Comparison of ENCODE assay signal across 17 cellular contexts in genomic region chr7:80361948-80362347, GRCh38.
A peak's percentile ranks its signal among the peaks of the same experiment; 100 is the strongest.
DNase-seq lines count a peak whose midpoint lies in the region; ATAC-seq, FAIRE-seq and TF ChIP-seq lines count a peak whose summit lies in the region.
"Had no signal": no experiment of that assay in that cellular context is flagged by ENCODE, and none has a peak within 500 bp of the region (broad histone marks: within the 10 kb centered on the region; RNA-seq: fewer than 3 reads in every experiment).

No MANE protein-coding gene starts in this region.

- H3K27me3 ChIP-seq in HepG2 (ENCODE audit: control insufficient read depth in 1 of 2, insufficient read depth in 2 of 2, low read length in 2 of 2): no peaks in the 10 kb centered on the region
- no peaks in the 10 kb centered on the region for H3K27me3 ChIP-seq in right lobe of liver
- H3K27me3 ChIP-seq in endodermal cell (ENCODE audit: control insufficient read depth, insufficient read depth, low read length, poor library complexity, severe bottlenecking): no peaks in the 10 kb centered on the region
- H3K27me3 ChIP-seq: BLaER1 treated with 17β-estradiol and CSF1 and Interleukin-3, amounts not matched to agents 10 nM and 100 nM; Peyer's patch had no signal

- H2AFZ ChIP-seq in HepG2 (ENCODE audit: low read length): no peak overlapping the region

- H3K4me1 Mint-ChIP-seq in endodermal cell: no peaks in the 10 kb centered on the region
- H3K4me1 Mint-ChIP-seq: H9 had no signal

- CTCF ChIA-PET in HepG2 (lab: Yijun Ruan, JAX; ENCODE audit: low intra/inter-chr PET ratio, low total read pairs): no interaction called here

- H3K4me3 Mint-ChIP-seq in endodermal cell: no peak overlapping the region
- H3K4me3 Mint-ChIP-seq: H9 had no signal

- H3K36me3 Mint-ChIP-seq in endodermal cell (ENCODE audit: low read depth): no peaks in the 10 kb centered on the region

- no peak overlapping the region for H3K27ac ChIP-seq in HepG2 (ENCODE audit: extremely low read length, insufficient read depth, low read length)
- no peak overlapping the region for H3K27ac ChIP-seq in right lobe of liver
- no peak overlapping the region for H3K27ac ChIP-seq in endodermal cell (ENCODE audit: low read depth, low read length)
- H3K27ac ChIP-seq: 22Rv1; BLaER1 treated with 17β-estradiol and CSF1 and Interleukin-3, amounts not matched to agents 10 nM and 100 nM; Peyer's patch had no signal

- no peaks in the 10 kb centered on the region for H3K27me3 Mint-ChIP-seq in endodermal cell (ENCODE audit: insufficient read depth)

- TF ChIP-seq EP300 in HepG2 (IDR thresholded peaks at IDR 0.05; ENCODE audit: low read depth in 2 of 2, low read length in 2 of 2) (no peak), HepG2 (CRISPR knock-in tag; IDR thresholded peaks at IDR 0.05; ENCODE audit: borderline replicate concordance) (no peak)

- POLR2A ChIA-PET in HepG2 (lab: Yijun Ruan, JAX): no interaction called here

- no peak for TF ChIP-seq RAD21 in HepG2 (CRISPR knock-in tag; IDR thresholded peaks at IDR 0.05)

- H4K20me1 ChIP-seq in HepG2 (ENCODE audit: insufficient read depth, low read length): no peaks in the 10 kb centered on the region
- H4K20me1 ChIP-seq: BLaER1 treated with 17β-estradiol and CSF1 and Interleukin-3, amounts not matched to agents 10 nM and 100 nM had no signal

- H3K9ac ChIP-seq in HepG2 (ENCODE audit: insufficient read depth, low read depth, low read length) (no peak overlapping the region), endodermal cell (ENCODE audit: extremely low read depth, low read length, poor library complexity, severe bottlenecking) (no peak overlapping the region)
- H3K9ac ChIP-seq: BLaER1 treated with 17β-estradiol and CSF1 and Interleukin-3, amounts not matched to agents 10 nM and 100 nM had no signal

- no peak overlapping the region for H3K4me2 ChIP-seq in HepG2 (ENCODE audit: low read depth, low read length)
- H3K4me2 ChIP-seq: BLaER1 treated with 17β-estradiol and CSF1 and Interleukin-3, amounts not matched to agents 10 nM and 100 nM had no signal

- peaks cover 4% of the 10 kb centered on the region; the same call in 1 of the 2 replicates for H3K9me3 ChIP-seq in HepG2 (ENCODE audit: low read length)
- H3K9me3 ChIP-seq in right lobe of liver: no peaks in the 10 kb centered on the region
- H3K9me3 ChIP-seq in endodermal cell (ENCODE audit: control insufficient read depth, low read length): peaks cover 17% of the 10 kb centered on the region
- H3K9me3 ChIP-seq: Peyer's patch had no signal

- no peaks in the 10 kb centered on the region for H3K36me3 ChIP-seq in HepG2 (replicated peaks in 1 of 2; ENCODE audit: control insufficient read depth in 1 of 2, insufficient read depth in 2 of 2, low read length in 2 of 2)
- H3K36me3 ChIP-seq in right lobe of liver: no peaks in the 10 kb centered on the region
- H3K36me3 ChIP-seq in endodermal cell (ENCODE audit: control insufficient read depth, insufficient read depth, low read length): no peaks in the 10 kb centered on the region
- H3K36me3 ChIP-seq: BLaER1 treated with 17β-estradiol and CSF1 and Interleukin-3, amounts not matched to agents 10 nM and 100 nM; Peyer's patch had no signal

- ATAC-seq in HepG2: no peak
- no peak for ATAC-seq in right lobe of liver
- no peak for ATAC-seq in HG02840 (IDR thresholded peaks at IDR 0.05; ENCODE audit: low FRiP score, unreplicated experiment)
- no peak for ATAC-seq in HG02870 (IDR thresholded peaks at IDR 0.05; ENCODE audit: unreplicated experiment)
- ATAC-seq: Right ventricle myocardium inferior had no signal

- peaks cover 17% of the 10 kb centered on the region for H3K9me3 Mint-ChIP-seq in endodermal cell

- DNase-seq in HepG2 (ENCODE audit: low spot score) (peak; percentile 28), right lobe of liver (no peak), M059J (ENCODE audit: low read depth) (peak; percentile 45), dermis microvascular lymphatic vessel endothelial cell (ENCODE audit: low read depth in 2 of 2) (peak; percentile 20 to 58), GM12892 (ENCODE audit: insufficient read length) (no peak), endodermal cell (no peak)
- DNase-seq: H9, KG1, NCI-H1092 treated with DMSO at 0.1 percent for 48 hours, NCI-H2081 treated with DMSO at 0.1 percent for 48 hours, NCI-H510A treated with DMSO at 0.1 percent for 48 hours, Peyer's patch had no signal

- H3K4me1 ChIP-seq in HepG2 (ENCODE audit: insufficient read depth, low read length): no peaks in the 10 kb centered on the region
- H3K4me1 ChIP-seq in right lobe of liver: no peaks in the 10 kb centered on the region
- H3K4me1 ChIP-seq in endodermal cell (ENCODE audit: control insufficient read depth, insufficient read depth, low read length): no peaks in the 10 kb centered on the region
- H3K4me1 ChIP-seq: BLaER1 treated with 17β-estradiol and CSF1 and Interleukin-3, amounts not matched to agents 10 nM and 100 nM; Peyer's patch had no signal

- TF ChIP-seq CTCF in HepG2 (CRISPR knock-in tag; IDR thresholded peaks at IDR 0.05) (no peak), right lobe of liver (IDR thresholded peaks at IDR 0.05) (no peak), endodermal cell (conservative IDR thresholded peaks at IDR 0.05) (no peak)

- intact Hi-C loops in HepG2 (cut with micrococcal nuclease; ENCODE audit: unreplicated experiment) (no loop called here), right lobe of liver (cut with DNase I) (no loop called here)

- H3K79me2 ChIP-seq in HepG2 (ENCODE audit: insufficient read depth, low read length): no peaks in the 10 kb centered on the region

- FAIRE-seq in HepG2 (lab: Jason Lieb, UNC): no peak
- FAIRE-seq in GM12892 (lab: Jason Lieb, UNC): no peak

- no peak overlapping the region for H3K27ac Mint-ChIP-seq in endodermal cell
- H3K27ac Mint-ChIP-seq: H9 had no signal

- no TSS peak for BruUV-seq in HepG2 (replicated peaks; lab: Mats Ljungman, UMichigan)

- in situ Hi-C loops in HepG2 (cut with HindIII; ENCODE audit: extremely low pct_ligation_motif_present, low pct_unique_long_range_greater_than_20kb): no loop called here

- no peak overlapping the region for H3K4me3 ChIP-seq in HepG2 (replicated peaks in 1 of 3; ENCODE audit: insufficient read depth in 1 of 3, low read depth in 2 of 3, low read length in 3 of 3)
- H3K4me3 ChIP-seq in right lobe of liver: no peak overlapping the region
- H3K4me3 ChIP-seq in endodermal cell (ENCODE audit: low read length): no peak overlapping the region
- H3K4me3 ChIP-seq: BLaER1 treated with 17β-estradiol and CSF1 and Interleukin-3, amounts not matched to agents 10 nM and 100 nM; Peyer's patch had no signal

- TF ChIP-seq POLR2A in HepG2 (IDR thresholded peaks at IDR 0.05; ENCODE audit: insufficient read depth in 1 of 2, low read depth in 2 of 2, low read length in 2 of 2): no peak
- no peak for TF ChIP-seq POLR2A in right lobe of liver (IDR thresholded peaks at IDR 0.05)
- no peak for TF ChIP-seq POLR2A in GM12892 (IDR thresholded peaks at IDR 0.05; ENCODE audit: low read depth, low read length)

TF ChIP-seq in HepG2, 621 proteins besides CTCF, POLR2A, EP300 and RAD21:
- TF ChIP-seq MYNN (CRISPR knock-in tag; IDR thresholded peaks at IDR 0.05; ENCODE audit: low read depth) (no peak), ZNF670 (CRISPR knock-in tag; IDR thresholded peaks at IDR 0.05; ENCODE audit: borderline replicate concordance) (no peak), DNMT1 (CRISPR knock-in tag; IDR thresholded peaks at IDR 0.05) (no peak), ZNF460 (CRISPR knock-in tag; IDR thresholded peaks at IDR 0.05; ENCODE audit: borderline replicate concordance) (no peak)
- TF ChIP-seq, protein P1, sequence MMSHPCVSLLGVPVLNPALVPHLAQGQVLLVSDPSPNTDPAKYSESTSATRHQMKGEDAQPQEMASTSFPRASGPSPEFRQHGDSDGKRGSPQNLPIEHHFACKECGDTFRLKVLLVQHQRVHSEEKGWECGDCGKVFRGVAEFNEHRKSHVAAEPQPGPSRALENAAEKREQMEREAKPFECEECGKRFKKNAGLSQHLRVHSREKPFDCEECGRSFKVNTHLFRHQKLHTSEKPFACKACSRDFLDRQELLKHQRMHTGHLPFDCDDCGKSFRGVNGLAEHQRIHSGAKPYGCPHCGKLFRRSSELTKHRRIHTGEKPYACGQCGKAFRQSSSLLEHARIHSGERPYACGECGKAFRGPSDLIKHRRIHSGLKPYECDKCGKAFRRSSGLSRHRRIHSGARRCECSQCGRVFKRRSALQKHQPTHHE (CRISPR knock-in tag; IDR thresholded peaks at IDR 0.05; ENCODE audit: borderline replicate concordance): no peak

Comparison
In these comparisons a context has a peak if more than half of its experiments do, and no peak if none do; other contexts are left out.
1. DNase-seq: peak in HepG2 (single experiment), M059J (single experiment) and dermis microvascular lymphatic vessel endothelial cell (2 of 2); none in right lobe of liver (0 of 3), GM12892 (single experiment) and endodermal cell (single experiment).